Comparison of ENCODE assay signal across 19 cellular contexts in the genomic region with DNA sequence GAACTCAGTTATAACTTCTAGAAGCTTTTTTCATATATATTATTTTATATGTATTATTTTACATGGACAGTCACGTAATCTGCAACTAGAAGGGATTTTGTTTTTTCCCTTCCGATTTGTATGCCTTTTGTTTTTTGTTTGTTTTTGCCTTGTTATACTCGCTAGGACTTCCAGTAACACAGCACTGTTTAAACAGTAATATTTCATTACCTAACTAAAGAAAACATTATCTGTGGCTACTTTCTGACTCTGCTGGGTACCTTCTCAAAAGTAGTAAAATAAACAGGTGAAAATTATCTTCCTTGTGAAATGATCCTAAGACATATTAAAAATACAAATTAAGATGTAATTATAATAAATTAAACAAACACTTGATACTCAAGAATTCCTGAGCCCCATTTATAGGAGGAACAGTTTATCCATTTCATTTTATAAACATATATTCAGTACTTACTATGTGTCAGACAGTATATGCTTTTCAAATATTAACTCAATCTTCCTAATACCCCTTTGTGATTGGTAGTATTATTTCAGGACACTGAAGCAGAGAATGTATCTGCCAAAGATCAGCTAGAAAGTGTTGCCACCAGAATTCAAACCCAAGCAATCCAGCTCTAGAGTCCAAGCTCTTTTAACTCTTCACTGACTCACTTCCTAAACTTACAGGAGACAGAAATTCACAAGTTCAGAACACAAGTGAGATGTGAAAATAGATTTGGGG.
A peak's percentile ranks its signal among the peaks of the same experiment; 100 is the strongest.
DNase-seq lines count a peak whose midpoint lies in the region; ATAC-seq, FAIRE-seq and TF ChIP-seq lines count a peak whose summit lies in the region.
"Had no signal": no experiment of that assay in that cellular context is flagged by ENCODE, and none has a peak within 500 bp of the region (broad histone marks: within the 10 kb centered on the region; RNA-seq: fewer than 3 reads in every experiment).

No MANE protein-coding gene starts in this region.

- H3K79me2 ChIP-seq in HepG2 (ENCODE audit: insufficient read depth, low read length), result no peaks in the 10 kb centered on the region

- TF ChIP-seq POLR2A in HepG2 (IDR thresholded peaks at IDR 0.05; ENCODE audit: insufficient read depth in 1 of 2, low read depth in 2 of 2, low read length in 2 of 2), result no peak
- TF ChIP-seq POLR2A in body of pancreas (IDR thresholded peaks at IDR 0.05), result no peak

- H3K36me3 ChIP-seq in liver (ENCODE audit: control insufficient read depth in 4 of 4, insufficient read depth in 3 of 4, low read depth in 1 of 4, low read length in 3 of 4) (no peaks in the 10 kb centered on the region), HepG2 (replicated peaks in 1 of 2; ENCODE audit: control insufficient read depth in 1 of 2, insufficient read depth in 2 of 2, low read length in 2 of 2) (no peaks in the 10 kb centered on the region), body of pancreas (replicated peaks in 1 of 2; ENCODE audit: insufficient read depth in 1 of 2, low read depth in 2 of 2) (no peaks in the 10 kb centered on the region)
- H3K36me3 ChIP-seq: HAP-1, SJCRH30 had no signal

- CTCF ChIA-PET in HepG2 (lab: Yijun Ruan, JAX; ENCODE audit: low intra/inter-chr PET ratio, low total read pairs), result no interaction called here

- no peaks in the 10 kb centered on the region for H3K36me3 Mint-ChIP-seq in immature natural killer cell

- DNase-seq in HepG2 (ENCODE audit: low spot score) (no peak), NCI-H69 (lab: John Stamatoyannopoulos, UW) (peak; percentile 44), body of pancreas (no peak), immature natural killer cell (no peak), ureter (ENCODE audit: low spot score) (no peak)
- DNase-seq: COR-L47, MV-4-11, NCI-H1417 treated with DMSO at 0.1 percent for 48 hours, NCI-H2107, NCI-H345, PC-3, SJCRH30 had no signal

- POLR2A ChIA-PET in HepG2 (lab: Yijun Ruan, JAX), result no interaction called here

- no peak overlapping the region for H3K9ac ChIP-seq in liver (ENCODE audit: low read depth in 1 of 2, low read length in 2 of 2)
- H3K9ac ChIP-seq in HepG2 (ENCODE audit: insufficient read depth, low read depth, low read length), result no peak overlapping the region

- H3K27ac ChIP-seq in liver (ENCODE audit: low read depth in 1 of 2, low read length in 2 of 2) (peak overlapping the region; percentile 5 to 51), HepG2 (ENCODE audit: extremely low read length, insufficient read depth, low read length) (no peak overlapping the region), body of pancreas (peak overlapping the region in 1 of 4 donors; percentile 49)
- H3K27ac ChIP-seq: RWPE1, SJCRH30 had no signal

- H3K27me3 ChIP-seq in liver (ENCODE audit: control insufficient read depth in 4 of 4, insufficient read depth in 4 of 4, low read length in 3 of 4) (no peaks in the 10 kb centered on the region), HepG2 (ENCODE audit: control insufficient read depth in 1 of 2, insufficient read depth in 2 of 2, low read length in 2 of 2) (no peaks in the 10 kb centered on the region), body of pancreas (no peaks in the 10 kb centered on the region)
- H3K27me3 ChIP-seq: SJCRH30 had no signal

- no peak for FAIRE-seq in HepG2 (lab: Jason Lieb, UNC)
- FAIRE-seq: K562 had no signal

- TF ChIP-seq CTCF in liver (IDR thresholded peaks at IDR 0.05; ENCODE audit: low read depth, low read length, missing input control) (no peak), HepG2 (CRISPR knock-in tag; IDR thresholded peaks at IDR 0.05) (no peak), body of pancreas (IDR thresholded peaks at IDR 0.05) (no peak)

- no TSS peak for BruUV-seq in HepG2 (replicated peaks; lab: Mats Ljungman, UMichigan)

- WGBS in liver, result 36% methylated on average over 3 of the region's 3 CpGs
- WGBS in HepG2 (ENCODE audit: low lambda C conversion rate), result 2% methylated on average over 3 of the region's 3 CpGs
- 33 to 41% methylated on average over 3 of the region's 3 CpGs for WGBS in body of pancreas, 2 donors

- H3K4me1 Mint-ChIP-seq in immature natural killer cell, result peaks cover 41 to 72% of the 10 kb centered on the region in 2 donors

- no peak for ATAC-seq in HepG2
- ATAC-seq in body of pancreas, result peak; percentile 59
- no peak for ATAC-seq in GM21447 (IDR thresholded peaks at IDR 0.05; ENCODE audit: unreplicated experiment)
- no peak for ATAC-seq in GM21526 (IDR thresholded peaks at IDR 0.05; ENCODE audit: low FRiP score, unreplicated experiment)
- ATAC-seq: K562, PC-3 had no signal

- H2AFZ ChIP-seq in HepG2 (ENCODE audit: low read length), result no peak overlapping the region

- H3K27me3 Mint-ChIP-seq in immature natural killer cell (ENCODE audit: low read depth in 3 of 3), result peaks cover 0 to 2% (median 0%) of the 10 kb centered on the region in 3 donors

- H3K9me3 ChIP-seq in liver (ENCODE audit: control insufficient read depth in 4 of 4, low read length in 3 of 4) (no peaks in the 10 kb centered on the region), HepG2 (ENCODE audit: low read length) (no peaks in the 10 kb centered on the region), body of pancreas (no peaks in the 10 kb centered on the region)
- H3K9me3 ChIP-seq: HAP-1 had no signal

- intact Hi-C loops in HepG2 (cut with micrococcal nuclease; ENCODE audit: unreplicated experiment), result no loop called here
- intact Hi-C loops in body of pancreas (cut with DNase I), result no loop called here

- H4K20me1 ChIP-seq in HepG2 (ENCODE audit: insufficient read depth, low read length), result no peaks in the 10 kb centered on the region

- H3K4me3 ChIP-seq in liver (ENCODE audit: low read depth in 1 of 3, low read length in 3 of 3) (no peak overlapping the region), HepG2 (replicated peaks in 1 of 3; ENCODE audit: insufficient read depth in 1 of 3, low read depth in 2 of 3, low read length in 3 of 3) (no peak overlapping the region), body of pancreas (no peak overlapping the region)
- H3K4me3 ChIP-seq: HAP-1, K562, SJCRH30 had no signal

- H3K4me2 ChIP-seq in HepG2 (ENCODE audit: low read depth, low read length), result no peak overlapping the region

- no peak overlapping the region for H3K27ac Mint-ChIP-seq in immature natural killer cell

- TF ChIP-seq EP300 in HepG2 (IDR thresholded peaks at IDR 0.05; ENCODE audit: low read depth in 2 of 2, low read length in 2 of 2) (no peak), HepG2 (CRISPR knock-in tag; IDR thresholded peaks at IDR 0.05; ENCODE audit: borderline replicate concordance) (no peak)

- TF ChIP-seq RAD21 in liver (IDR thresholded peaks at IDR 0.05) (no peak), HepG2 (CRISPR knock-in tag; IDR thresholded peaks at IDR 0.05) (no peak)

- H3K4me1 ChIP-seq in liver (ENCODE audit: control insufficient read depth in 4 of 4, insufficient read depth in 4 of 4, low read length in 3 of 4) (peaks cover 3 to 6% (median 4%) of the 10 kb centered on the region in 4 donors), HepG2 (ENCODE audit: insufficient read depth, low read length) (no peaks in the 10 kb centered on the region), body of pancreas (peaks cover 41% of the 10 kb centered on the region)
- H3K4me1 ChIP-seq: HAP-1 had no signal

- in situ Hi-C loops in HepG2 (cut with HindIII; ENCODE audit: extremely low pct_ligation_motif_present, low pct_unique_long_range_greater_than_20kb), result no loop called here

- H3K4me3 Mint-ChIP-seq in immature natural killer cell, result no peak overlapping the region
- H3K4me3 Mint-ChIP-seq: CD14-positive monocyte had no signal

- no peaks in the 10 kb centered on the region for H3K9me3 Mint-ChIP-seq in immature natural killer cell

TF ChIP-seq in liver, 16 proteins besides CTCF, POLR2A, EP300 and RAD21 (continues in another document):
- TF ChIP-seq RXRA (IDR thresholded peaks at IDR 0.05), result no peak
- peak; percentile 27 for TF ChIP-seq SP1 (IDR thresholded peaks at IDR 0.05)

TF ChIP-seq in HepG2, 621 proteins besides CTCF, POLR2A, EP300 and RAD21:
- TF ChIP-seq HNRNPH1 (optimal IDR thresholded peaks at IDR 0.05; ENCODE audit: low read depth, low read length) (no peak), ZNF598 (CRISPR knock-in tag; IDR thresholded peaks at IDR 0.05; ENCODE audit: borderline replicate concordance) (no peak), SMYD3 (CRISPR knock-in tag; IDR thresholded peaks at IDR 0.05) (no peak), GLI4 (CRISPR knock-in tag; IDR thresholded peaks at IDR 0.05; ENCODE audit: borderline replicate concordance) (no peak), SATB2 (CRISPR knock-in tag; IDR thresholded peaks at IDR 0.05) (no peak)
- TF ChIP-seq, protein P1, sequence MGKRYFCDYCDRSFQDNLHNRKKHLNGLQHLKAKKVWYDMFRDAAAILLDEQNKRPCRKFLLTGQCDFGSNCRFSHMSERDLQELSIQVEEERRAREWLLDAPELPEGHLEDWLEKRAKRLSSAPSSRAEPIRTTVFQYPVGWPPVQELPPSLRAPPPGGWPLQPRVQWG (CRISPR knock-in tag; IDR thresholded peaks at IDR 0.05; ENCODE audit: borderline replicate concordance, low read depth), result no peak
- TF ChIP-seq, protein P2, sequence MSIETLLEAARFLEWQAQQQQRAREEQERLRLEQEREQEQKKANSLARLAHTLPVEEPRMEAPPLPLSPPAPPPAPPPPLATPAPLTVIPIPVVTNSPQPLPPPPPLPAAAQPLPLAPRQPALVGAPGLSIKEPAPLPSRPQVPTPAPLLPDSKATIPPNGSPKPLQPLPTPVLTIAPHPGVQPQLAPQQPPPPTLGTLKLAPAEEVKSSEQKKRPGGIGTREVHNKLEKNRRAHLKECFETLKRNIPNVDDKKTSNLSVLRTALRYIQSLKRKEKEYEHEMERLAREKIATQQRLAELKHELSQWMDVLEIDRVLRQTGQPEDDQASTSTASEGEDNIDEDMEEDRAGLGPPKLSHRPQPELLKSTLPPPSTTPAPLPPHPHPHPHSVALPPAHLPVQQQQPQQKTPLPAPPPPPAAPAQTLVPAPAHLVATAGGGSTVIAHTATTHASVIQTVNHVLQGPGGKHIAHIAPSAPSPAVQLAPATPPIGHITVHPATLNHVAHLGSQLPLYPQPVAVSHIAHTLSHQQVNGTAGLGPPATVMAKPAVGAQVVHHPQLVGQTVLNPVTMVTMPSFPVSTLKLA (IDR thresholded peaks at IDR 0.05), result no peak
